Comparison of ENCODE assay signal across 1 cellular context in the genomic region with DNA sequence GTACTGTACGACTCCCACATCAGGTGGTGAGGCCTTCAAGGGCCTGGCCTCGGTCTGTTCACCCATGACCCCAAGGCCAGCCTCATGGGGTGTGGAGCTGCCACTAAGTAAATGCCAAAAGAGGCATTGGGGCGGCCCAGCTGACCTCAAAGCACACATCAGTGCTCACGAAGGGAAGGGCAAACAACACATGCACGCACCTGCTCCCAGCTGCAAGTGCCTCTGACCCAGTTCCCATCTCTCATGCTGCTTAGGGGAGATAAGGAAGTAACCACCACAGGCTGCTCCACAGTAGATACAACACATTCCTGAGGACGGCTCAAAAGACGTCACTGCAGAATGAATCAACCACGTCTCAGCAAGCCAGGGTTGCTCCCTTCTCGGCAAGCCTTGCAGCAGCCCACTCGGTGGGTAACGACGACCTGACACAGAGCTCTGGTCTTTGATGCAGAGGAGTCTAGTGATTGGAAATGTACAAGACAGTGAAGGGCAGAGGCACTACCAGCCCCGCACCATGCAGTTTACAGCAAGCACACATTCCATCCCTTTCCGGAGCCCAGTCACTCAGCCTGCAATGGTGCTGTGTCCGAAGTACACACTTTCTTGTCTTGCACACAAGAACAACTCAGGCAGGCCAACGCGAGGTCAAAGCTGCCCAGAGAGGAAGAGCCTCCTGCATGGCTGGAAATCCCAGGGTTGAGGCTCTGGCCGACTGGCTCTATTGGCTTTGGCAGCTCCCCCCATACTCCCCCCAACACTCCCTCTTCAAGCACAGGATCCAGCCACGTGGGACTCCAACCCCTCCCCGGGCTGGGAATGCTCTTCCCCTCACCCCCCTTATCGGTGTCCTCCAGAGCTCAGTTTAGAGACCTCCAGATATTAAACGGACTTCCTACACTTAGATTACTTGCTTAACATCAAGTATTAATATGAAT.
TF ChIP-seq lines count a peak whose summit lies in the region.

No MANE protein-coding gene starts in this region.

TF ChIP-seq in K562, 482 proteins besides CTCF, POLR2A, EP300 and RAD21 (continued from another document and continues in another):
- TF ChIP-seq, protein P1, sequence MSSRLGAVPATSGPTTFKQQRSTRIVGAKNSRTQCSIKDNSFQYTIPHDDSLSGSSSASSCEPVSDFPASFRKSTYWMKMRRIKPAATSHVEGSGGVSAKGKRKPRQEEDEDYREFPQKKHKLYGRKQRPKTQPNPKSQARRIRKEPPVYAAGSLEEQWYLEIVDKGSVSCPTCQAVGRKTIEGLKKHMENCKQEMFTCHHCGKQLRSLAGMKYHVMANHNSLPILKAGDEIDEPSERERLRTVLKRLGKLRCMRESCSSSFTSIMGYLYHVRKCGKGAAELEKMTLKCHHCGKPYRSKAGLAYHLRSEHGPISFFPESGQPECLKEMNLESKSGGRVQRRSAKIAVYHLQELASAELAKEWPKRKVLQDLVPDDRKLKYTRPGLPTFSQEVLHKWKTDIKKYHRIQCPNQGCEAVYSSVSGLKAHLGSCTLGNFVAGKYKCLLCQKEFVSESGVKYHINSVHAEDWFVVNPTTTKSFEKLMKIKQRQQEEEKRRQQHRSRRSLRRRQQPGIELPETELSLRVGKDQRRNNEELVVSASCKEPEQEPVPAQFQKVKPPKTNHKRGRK (tag; IDR thresholded peaks at IDR 0.05), result no peak
- TF ChIP-seq HNRNPK (IDR thresholded peaks at IDR 0.05; ENCODE audit: low read depth, low read length, poor library complexity, severe bottlenecking), result no peak
- no peak for TF ChIP-seq HOXB6 (CRISPR knock-in tag; IDR thresholded peaks at IDR 0.05; ENCODE audit: borderline replicate concordance)
- TF ChIP-seq TRIM24 (IDR thresholded peaks at IDR 0.05), result peak; percentile 99
- TF ChIP-seq, protein P2, sequence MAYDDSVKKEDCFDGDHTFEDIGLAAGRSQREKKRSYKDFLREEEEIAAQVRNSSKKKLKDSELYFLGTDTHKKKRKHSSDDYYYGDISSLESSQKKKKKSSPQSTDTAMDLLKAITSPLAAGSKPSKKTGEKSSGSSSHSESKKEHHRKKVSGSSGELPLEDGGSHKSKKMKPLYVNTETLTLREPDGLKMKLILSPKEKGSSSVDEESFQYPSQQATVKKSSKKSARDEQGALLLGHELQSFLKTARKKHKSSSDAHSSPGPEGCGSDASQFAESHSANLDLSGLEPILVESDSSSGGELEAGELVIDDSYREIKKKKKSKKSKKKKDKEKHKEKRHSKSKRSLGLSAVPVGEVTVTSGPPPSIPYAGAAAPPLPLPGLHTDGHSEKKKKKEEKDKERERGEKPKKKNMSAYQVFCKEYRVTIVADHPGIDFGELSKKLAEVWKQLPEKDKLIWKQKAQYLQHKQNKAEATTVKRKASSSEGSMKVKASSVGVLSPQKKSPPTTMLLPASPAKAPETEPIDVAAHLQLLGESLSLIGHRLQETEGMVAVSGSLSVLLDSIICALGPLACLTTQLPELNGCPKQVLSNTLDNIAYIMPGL (CRISPR knock-in tag; IDR thresholded peaks at IDR 0.05), result no peak
- no peak for TF ChIP-seq RFX7 (CRISPR knock-in tag; IDR thresholded peaks at IDR 0.05)
- no peak for TF ChIP-seq ZNF764 (CRISPR knock-in tag; IDR thresholded peaks at IDR 0.05; ENCODE audit: low read depth)
- no peak for TF ChIP-seq ZNF133 (CRISPR knock-in tag; IDR thresholded peaks at IDR 0.05)
- peak; percentile 96 for TF ChIP-seq ZKSCAN1 (IDR thresholded peaks at IDR 0.05; ENCODE audit: low read depth, low read length)
- peak; percentile 10; the same call in 1 of the 2 replicates for TF ChIP-seq HCFC1 (IDR thresholded peaks at IDR 0.05; ENCODE audit: low read depth, low read length)
- TF ChIP-seq NCOA1 (IDR thresholded peaks at IDR 0.05; ENCODE audit: low read depth), result peak; percentile 94
- TF ChIP-seq SPI1 (IDR thresholded peaks at IDR 0.05; ENCODE audit: borderline replicate concordance, low read depth, low read length), result peak; percentile 70; the same call in 1 of the 2 replicates
- no peak for TF ChIP-seq ZNF785 (CRISPR knock-in tag; IDR thresholded peaks at IDR 0.05)
- TF ChIP-seq HMG20B (CRISPR knock-in tag; IDR thresholded peaks at IDR 0.05), result no peak
- no peak for TF ChIP-seq KLF13 (tag; IDR thresholded peaks at IDR 0.05; ENCODE audit: borderline replicate concordance, low read depth)
- no peak for TF ChIP-seq KLF6 (CRISPR knock-in tag; IDR thresholded peaks at IDR 0.05; ENCODE audit: borderline replicate concordance)
- 0 out of 2 replicates have a peak, but pooled peaks have one; percentile 23 for TF ChIP-seq SMAD3 (CRISPR knock-in tag; conservative IDR thresholded peaks at IDR 0.05)
- TF ChIP-seq IRF2 (CRISPR knock-in tag; IDR thresholded peaks at IDR 0.05), result no peak
- TF ChIP-seq, protein P3, sequence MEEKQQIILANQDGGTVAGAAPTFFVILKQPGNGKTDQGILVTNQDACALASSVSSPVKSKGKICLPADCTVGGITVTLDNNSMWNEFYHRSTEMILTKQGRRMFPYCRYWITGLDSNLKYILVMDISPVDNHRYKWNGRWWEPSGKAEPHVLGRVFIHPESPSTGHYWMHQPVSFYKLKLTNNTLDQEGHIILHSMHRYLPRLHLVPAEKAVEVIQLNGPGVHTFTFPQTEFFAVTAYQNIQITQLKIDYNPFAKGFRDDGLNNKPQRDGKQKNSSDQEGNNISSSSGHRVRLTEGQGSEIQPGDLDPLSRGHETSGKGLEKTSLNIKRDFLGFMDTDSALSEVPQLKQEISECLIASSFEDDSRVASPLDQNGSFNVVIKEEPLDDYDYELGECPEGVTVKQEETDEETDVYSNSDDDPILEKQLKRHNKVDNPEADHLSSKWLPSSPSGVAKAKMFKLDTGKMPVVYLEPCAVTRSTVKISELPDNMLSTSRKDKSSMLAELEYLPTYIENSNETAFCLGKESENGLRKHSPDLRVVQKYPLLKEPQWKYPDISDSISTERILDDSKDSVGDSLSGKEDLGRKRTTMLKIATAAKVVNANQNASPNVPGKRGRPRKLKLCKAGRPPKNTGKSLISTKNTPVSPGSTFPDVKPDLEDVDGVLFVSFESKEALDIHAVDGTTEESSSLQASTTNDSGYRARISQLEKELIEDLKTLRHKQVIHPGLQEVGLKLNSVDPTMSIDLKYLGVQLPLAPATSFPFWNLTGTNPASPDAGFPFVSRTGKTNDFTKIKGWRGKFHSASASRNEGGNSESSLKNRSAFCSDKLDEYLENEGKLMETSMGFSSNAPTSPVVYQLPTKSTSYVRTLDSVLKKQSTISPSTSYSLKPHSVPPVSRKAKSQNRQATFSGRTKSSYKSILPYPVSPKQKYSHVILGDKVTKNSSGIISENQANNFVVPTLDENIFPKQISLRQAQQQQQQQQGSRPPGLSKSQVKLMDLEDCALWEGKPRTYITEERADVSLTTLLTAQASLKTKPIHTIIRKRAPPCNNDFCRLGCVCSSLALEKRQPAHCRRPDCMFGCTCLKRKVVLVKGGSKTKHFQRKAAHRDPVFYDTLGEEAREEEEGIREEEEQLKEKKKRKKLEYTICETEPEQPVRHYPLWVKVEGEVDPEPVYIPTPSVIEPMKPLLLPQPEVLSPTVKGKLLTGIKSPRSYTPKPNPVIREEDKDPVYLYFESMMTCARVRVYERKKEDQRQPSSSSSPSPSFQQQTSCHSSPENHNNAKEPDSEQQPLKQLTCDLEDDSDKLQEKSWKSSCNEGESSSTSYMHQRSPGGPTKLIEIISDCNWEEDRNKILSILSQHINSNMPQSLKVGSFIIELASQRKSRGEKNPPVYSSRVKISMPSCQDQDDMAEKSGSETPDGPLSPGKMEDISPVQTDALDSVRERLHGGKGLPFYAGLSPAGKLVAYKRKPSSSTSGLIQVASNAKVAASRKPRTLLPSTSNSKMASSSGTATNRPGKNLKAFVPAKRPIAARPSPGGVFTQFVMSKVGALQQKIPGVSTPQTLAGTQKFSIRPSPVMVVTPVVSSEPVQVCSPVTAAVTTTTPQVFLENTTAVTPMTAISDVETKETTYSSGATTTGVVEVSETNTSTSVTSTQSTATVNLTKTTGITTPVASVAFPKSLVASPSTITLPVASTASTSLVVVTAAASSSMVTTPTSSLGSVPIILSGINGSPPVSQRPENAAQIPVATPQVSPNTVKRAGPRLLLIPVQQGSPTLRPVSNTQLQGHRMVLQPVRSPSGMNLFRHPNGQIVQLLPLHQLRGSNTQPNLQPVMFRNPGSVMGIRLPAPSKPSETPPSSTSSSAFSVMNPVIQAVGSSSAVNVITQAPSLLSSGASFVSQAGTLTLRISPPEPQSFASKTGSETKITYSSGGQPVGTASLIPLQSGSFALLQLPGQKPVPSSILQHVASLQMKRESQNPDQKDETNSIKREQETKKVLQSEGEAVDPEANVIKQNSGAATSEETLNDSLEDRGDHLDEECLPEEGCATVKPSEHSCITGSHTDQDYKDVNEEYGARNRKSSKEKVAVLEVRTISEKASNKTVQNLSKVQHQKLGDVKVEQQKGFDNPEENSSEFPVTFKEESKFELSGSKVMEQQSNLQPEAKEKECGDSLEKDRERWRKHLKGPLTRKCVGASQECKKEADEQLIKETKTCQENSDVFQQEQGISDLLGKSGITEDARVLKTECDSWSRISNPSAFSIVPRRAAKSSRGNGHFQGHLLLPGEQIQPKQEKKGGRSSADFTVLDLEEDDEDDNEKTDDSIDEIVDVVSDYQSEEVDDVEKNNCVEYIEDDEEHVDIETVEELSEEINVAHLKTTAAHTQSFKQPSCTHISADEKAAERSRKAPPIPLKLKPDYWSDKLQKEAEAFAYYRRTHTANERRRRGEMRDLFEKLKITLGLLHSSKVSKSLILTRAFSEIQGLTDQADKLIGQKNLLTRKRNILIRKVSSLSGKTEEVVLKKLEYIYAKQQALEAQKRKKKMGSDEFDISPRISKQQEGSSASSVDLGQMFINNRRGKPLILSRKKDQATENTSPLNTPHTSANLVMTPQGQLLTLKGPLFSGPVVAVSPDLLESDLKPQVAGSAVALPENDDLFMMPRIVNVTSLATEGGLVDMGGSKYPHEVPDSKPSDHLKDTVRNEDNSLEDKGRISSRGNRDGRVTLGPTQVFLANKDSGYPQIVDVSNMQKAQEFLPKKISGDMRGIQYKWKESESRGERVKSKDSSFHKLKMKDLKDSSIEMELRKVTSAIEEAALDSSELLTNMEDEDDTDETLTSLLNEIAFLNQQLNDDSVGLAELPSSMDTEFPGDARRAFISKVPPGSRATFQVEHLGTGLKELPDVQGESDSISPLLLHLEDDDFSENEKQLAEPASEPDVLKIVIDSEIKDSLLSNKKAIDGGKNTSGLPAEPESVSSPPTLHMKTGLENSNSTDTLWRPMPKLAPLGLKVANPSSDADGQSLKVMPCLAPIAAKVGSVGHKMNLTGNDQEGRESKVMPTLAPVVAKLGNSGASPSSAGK (IDR thresholded peaks at IDR 0.05), result peak; percentile 89
- TF ChIP-seq POLR2AphosphoS5 (IDR thresholded peaks at IDR 0.05; ENCODE audit: control insufficient read depth, insufficient read depth, low read depth, low read length), result peak; percentile 99
- TF ChIP-seq, protein P4, sequence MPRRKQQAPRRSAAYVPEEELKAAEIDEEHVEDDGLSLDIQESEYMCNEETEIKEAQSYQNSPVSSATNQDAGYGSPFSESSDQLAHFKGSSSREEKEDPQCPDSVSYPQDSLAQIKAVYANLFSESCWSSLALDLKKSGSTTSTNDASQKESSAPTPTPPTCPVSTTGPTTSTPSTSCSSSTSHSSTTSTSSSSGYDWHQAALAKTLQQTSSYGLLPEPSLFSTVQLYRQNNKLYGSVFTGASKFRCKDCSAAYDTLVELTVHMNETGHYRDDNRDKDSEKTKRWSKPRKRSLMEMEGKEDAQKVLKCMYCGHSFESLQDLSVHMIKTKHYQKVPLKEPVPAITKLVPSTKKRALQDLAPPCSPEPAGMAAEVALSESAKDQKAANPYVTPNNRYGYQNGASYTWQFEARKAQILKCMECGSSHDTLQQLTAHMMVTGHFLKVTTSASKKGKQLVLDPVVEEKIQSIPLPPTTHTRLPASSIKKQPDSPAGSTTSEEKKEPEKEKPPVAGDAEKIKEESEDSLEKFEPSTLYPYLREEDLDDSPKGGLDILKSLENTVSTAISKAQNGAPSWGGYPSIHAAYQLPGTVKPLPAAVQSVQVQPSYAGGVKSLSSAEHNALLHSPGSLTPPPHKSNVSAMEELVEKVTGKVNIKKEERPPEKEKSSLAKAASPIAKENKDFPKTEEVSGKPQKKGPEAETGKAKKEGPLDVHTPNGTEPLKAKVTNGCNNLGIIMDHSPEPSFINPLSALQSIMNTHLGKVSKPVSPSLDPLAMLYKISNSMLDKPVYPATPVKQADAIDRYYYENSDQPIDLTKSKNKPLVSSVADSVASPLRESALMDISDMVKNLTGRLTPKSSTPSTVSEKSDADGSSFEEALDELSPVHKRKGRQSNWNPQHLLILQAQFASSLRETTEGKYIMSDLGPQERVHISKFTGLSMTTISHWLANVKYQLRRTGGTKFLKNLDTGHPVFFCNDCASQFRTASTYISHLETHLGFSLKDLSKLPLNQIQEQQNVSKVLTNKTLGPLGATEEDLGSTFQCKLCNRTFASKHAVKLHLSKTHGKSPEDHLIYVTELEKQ (CRISPR knock-in tag; IDR thresholded peaks at IDR 0.05), result no peak
- TF ChIP-seq ZC3H4 (CRISPR knock-in tag; IDR thresholded peaks at IDR 0.05; ENCODE audit: borderline replicate concordance), result no peak
- TF ChIP-seq, protein P5, sequence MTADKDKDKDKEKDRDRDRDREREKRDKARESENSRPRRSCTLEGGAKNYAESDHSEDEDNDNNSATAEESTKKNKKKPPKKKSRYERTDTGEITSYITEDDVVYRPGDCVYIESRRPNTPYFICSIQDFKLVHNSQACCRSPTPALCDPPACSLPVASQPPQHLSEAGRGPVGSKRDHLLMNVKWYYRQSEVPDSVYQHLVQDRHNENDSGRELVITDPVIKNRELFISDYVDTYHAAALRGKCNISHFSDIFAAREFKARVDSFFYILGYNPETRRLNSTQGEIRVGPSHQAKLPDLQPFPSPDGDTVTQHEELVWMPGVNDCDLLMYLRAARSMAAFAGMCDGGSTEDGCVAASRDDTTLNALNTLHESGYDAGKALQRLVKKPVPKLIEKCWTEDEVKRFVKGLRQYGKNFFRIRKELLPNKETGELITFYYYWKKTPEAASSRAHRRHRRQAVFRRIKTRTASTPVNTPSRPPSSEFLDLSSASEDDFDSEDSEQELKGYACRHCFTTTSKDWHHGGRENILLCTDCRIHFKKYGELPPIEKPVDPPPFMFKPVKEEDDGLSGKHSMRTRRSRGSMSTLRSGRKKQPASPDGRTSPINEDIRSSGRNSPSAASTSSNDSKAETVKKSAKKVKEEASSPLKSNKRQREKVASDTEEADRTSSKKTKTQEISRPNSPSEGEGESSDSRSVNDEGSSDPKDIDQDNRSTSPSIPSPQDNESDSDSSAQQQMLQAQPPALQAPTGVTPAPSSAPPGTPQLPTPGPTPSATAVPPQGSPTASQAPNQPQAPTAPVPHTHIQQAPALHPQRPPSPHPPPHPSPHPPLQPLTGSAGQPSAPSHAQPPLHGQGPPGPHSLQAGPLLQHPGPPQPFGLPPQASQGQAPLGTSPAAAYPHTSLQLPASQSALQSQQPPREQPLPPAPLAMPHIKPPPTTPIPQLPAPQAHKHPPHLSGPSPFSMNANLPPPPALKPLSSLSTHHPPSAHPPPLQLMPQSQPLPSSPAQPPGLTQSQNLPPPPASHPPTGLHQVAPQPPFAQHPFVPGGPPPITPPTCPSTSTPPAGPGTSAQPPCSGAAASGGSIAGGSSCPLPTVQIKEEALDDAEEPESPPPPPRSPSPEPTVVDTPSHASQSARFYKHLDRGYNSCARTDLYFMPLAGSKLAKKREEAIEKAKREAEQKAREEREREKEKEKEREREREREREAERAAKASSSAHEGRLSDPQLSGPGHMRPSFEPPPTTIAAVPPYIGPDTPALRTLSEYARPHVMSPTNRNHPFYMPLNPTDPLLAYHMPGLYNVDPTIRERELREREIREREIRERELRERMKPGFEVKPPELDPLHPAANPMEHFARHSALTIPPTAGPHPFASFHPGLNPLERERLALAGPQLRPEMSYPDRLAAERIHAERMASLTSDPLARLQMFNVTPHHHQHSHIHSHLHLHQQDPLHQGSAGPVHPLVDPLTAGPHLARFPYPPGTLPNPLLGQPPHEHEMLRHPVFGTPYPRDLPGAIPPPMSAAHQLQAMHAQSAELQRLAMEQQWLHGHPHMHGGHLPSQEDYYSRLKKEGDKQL (CRISPR knock-in tag; IDR thresholded peaks at IDR 0.05; ENCODE audit: borderline replicate concordance), result peak; percentile 90; the same call in 1 of the 2 replicates
- no peak for TF ChIP-seq MYBL2 (IDR thresholded peaks at IDR 0.05; ENCODE audit: low read depth)
- TF ChIP-seq MYBL2 (CRISPR knock-in tag; IDR thresholded peaks at IDR 0.05; ENCODE audit: borderline replicate concordance), result no peak
- TF ChIP-seq CXXC5 (CRISPR knock-in tag; IDR thresholded peaks at IDR 0.05), result peak; percentile 95
- TF ChIP-seq NFIC (IDR thresholded peaks at IDR 0.05), result peak; percentile 98
